21 cellular contexts compared by ENCODE assay signal in genomic region chr9:129775443-129775842, GRCh38. TPM values are rescaled to one million over a fixed set of nuclear protein-coding genes. Genes with fewer than 3 reads are reported as not detected.
"Had no signal": no experiment of that assay in that cellular context is flagged by ENCODE, and none has a peak within 500 bp of the region (broad histone marks: within the 10 kb centered on the region; RNA-seq: fewer than 3 reads in every experiment).

No MANE protein-coding gene starts in this region.

- H3K9me3 Mint-ChIP-seq: activated T-cell treated with anti-CD3 and anti-CD28 coated beads, Interleukin-2, amount 50 U/mL, for 4 hours; nephron; stimulated activated naive CD8-positive, alpha-beta T cell treated with anti-CD3 and anti-CD28 coated beads, Interleukin-15, amount 100 ng/mL, for 72 hours; T-cell had no signal

- H3K4me2 ChIP-seq: hepatocyte had no signal

- DNase-seq: activated CD4-positive, alpha-beta T cell treated with anti-CD3 and anti-CD28 coated beads, Interleukin-2, amount 50 U/mL, for 4 hours; activated gamma-delta T cell; activated T-cell treated with anti-CD3 and anti-CD28 coated beads, Interleukin-2, amount 50 U/mL, for 4 hours; amniotic stem cell; central memory CD4-positive, alpha-beta T cell; colonic mucosa; effector CD4-positive, alpha-beta T cell; mucosa of descending colon; right cardiac atrium; stimulated activated naive CD8-positive, alpha-beta T cell treated with anti-CD3 and anti-CD28 coated beads, Interleukin-15, amount 100 ng/mL, for 72 hours; T-cell; T-helper 9 cell; upper lobe of right lung had no signal

- H3K4me3 Mint-ChIP-seq: activated naive CD8-positive, alpha-beta T cell; activated T-cell treated with anti-CD3 and anti-CD28 coated beads, Interleukin-2, amount 50 U/mL, for 4 hours; nephron; stimulated activated naive CD8-positive, alpha-beta T cell treated with anti-CD3 and anti-CD28 coated beads, Interleukin-15, amount 100 ng/mL, for 72 hours; T-cell had no signal

- ATAC-seq: activated CD4-positive, CD25-positive, alpha-beta regulatory T cell treated with anti-CD3 and anti-CD28 coated beads, Interleukin-2, amount 50 U/mL, for 24 hours; activated T-cell treated with anti-CD3 and anti-CD28 coated beads, Interleukin-2, amount 50 U/mL, for 4 hours; left lobe of liver; mucosa of descending colon; right cardiac atrium; stimulated activated naive CD8-positive, alpha-beta T cell treated with anti-CD3 and anti-CD28 coated beads, Interleukin-15, amount 100 ng/mL, for 72 hours; T-cell; upper lobe of right lung had no signal

- H2AFZ ChIP-seq: hepatocyte had no signal

- H3K4me3 ChIP-seq: colonic mucosa, esophagus muscularis mucosa, hepatocyte, mucosa of descending colon, smooth muscle cell, upper lobe of right lung had no signal

- H3K79me2 ChIP-seq: hepatocyte had no signal

- H3K27me3 ChIP-seq: colonic mucosa, esophagus muscularis mucosa, hepatocyte, upper lobe of right lung had no signal

- H3K36me3 ChIP-seq: colonic mucosa, esophagus muscularis mucosa, upper lobe of right lung had no signal

- H3K4me1 ChIP-seq: colonic mucosa had no signal

- H3K36me3 Mint-ChIP-seq: activated naive CD8-positive, alpha-beta T cell; T-cell had no signal

- H3K9me3 ChIP-seq: colonic mucosa, esophagus muscularis mucosa, mucosa of descending colon, upper lobe of right lung had no signal

- H3K27ac Mint-ChIP-seq: activated naive CD8-positive, alpha-beta T cell; nephron; progenitor cell of endocrine pancreas; stimulated activated naive CD8-positive, alpha-beta T cell treated with anti-CD3 and anti-CD28 coated beads, Interleukin-15, amount 100 ng/mL, for 72 hours; T-cell had no signal

- H3K27ac ChIP-seq: colonic mucosa, esophagus muscularis mucosa, upper lobe of right lung had no signal

RNA-seq across cellular contexts. Expression of gene PTGES, which starts 22.6 kb away (rescaled TPM):
- total RNA-seq: activated T-cell treated with anti-CD3 and anti-CD28 coated beads, Interleukin-2, amount 50 U/mL, for 4 hours; left lobe of liver; T-cell had no signal
